ENCODE assay signal across 10 cellular contexts in genomic region chr6:139708342-139709199, GRCh38.
DNase-seq lines count a peak whose midpoint lies in the region; ATAC-seq and TF ChIP-seq lines count a peak whose summit lies in the region.
"Had no signal": no experiment of that assay in that cellular context is flagged by ENCODE, and none has a peak within 500 bp of the region (broad histone marks: within the 10 kb centered on the region; RNA-seq: fewer than 3 reads in every experiment).

No MANE protein-coding gene starts in this region.

- no peak overlapping the region for H3K4me3 Mint-ChIP-seq in activated T-cell treated with anti-CD3 and anti-CD28 coated beads, Interleukin-2, amount 50 U/mL, for 4 hours

- H3K4me3 ChIP-seq in brain microvascular endothelial cell (ENCODE audit: low read depth, low read length) (no peak overlapping the region), lower lobe of right lung (no peak overlapping the region)
- H3K4me3 ChIP-seq: BLaER1 had no signal

- H3K27ac ChIP-seq in brain microvascular endothelial cell (peak overlapping the region; percentile 70), lower lobe of right lung (peak overlapping the region; percentile 70)
- H3K27ac ChIP-seq: BLaER1 had no signal

- peaks cover 20% of the 10 kb centered on the region for H3K4me1 ChIP-seq in lower lobe of right lung
- H3K4me1 ChIP-seq: BLaER1 had no signal

- DNase-seq in 8988T (peak; percentile 28), HS-5 (ENCODE audit: low read depth) (peak; percentile 75), brain microvascular endothelial cell (peak; percentile 88), lower lobe of right lung (no peak), NCI-H1048 (lab: John Stamatoyannopoulos, UW) (no peak)
- no peak for DNase-seq in activated T-cell treated with anti-CD3 and anti-CD28 coated beads, Interleukin-2, amount 50 U/mL, for 4 hours
- DNase-seq: NCI-H1436 had no signal

- peaks cover 7% of the 10 kb centered on the region for H3K27me3 Mint-ChIP-seq in activated T-cell treated with anti-CD3 and anti-CD28 coated beads, Interleukin-2, amount 50 U/mL, for 4 hours (ENCODE audit: low read depth)

- H3K9me3 Mint-ChIP-seq in activated T-cell treated with anti-CD3 and anti-CD28 coated beads, Interleukin-2, amount 50 U/mL, for 4 hours, result no peaks in the 10 kb centered on the region

- H3K27me3 ChIP-seq in brain microvascular endothelial cell (replicated peaks) (no peaks in the 10 kb centered on the region), lower lobe of right lung (ENCODE audit: low read depth) (no peaks in the 10 kb centered on the region)
- H3K27me3 ChIP-seq: BLaER1 had no signal

- no peaks in the 10 kb centered on the region for H3K36me3 Mint-ChIP-seq in activated T-cell treated with anti-CD3 and anti-CD28 coated beads, Interleukin-2, amount 50 U/mL, for 4 hours (ENCODE audit: insufficient read depth)

- H3K36me3 ChIP-seq in brain microvascular endothelial cell (replicated peaks), result no peaks in the 10 kb centered on the region
- no peaks in the 10 kb centered on the region for H3K36me3 ChIP-seq in lower lobe of right lung
- H3K36me3 ChIP-seq: BLaER1 had no signal

- in situ Hi-C loops in brain microvascular endothelial cell (cut with HindIII; ENCODE audit: low pct_ligation_motif_present, low sequenced_read_pairs), result no loop called here

- TF ChIP-seq CTCF in brain microvascular endothelial cell (IDR thresholded peaks at IDR 0.05; ENCODE audit: low read depth, low read length, missing control alignments) (no peak), lower lobe of right lung (IDR thresholded peaks at IDR 0.05) (no peak)

- intact Hi-C loops in lower lobe of right lung (cut with DNase I), result no loop called here

- ATAC-seq in lower lobe of right lung, result peak; percentile 82 to 91
- ATAC-seq in activated T-cell treated with anti-CD3 and anti-CD28 coated beads, Interleukin-2, amount 50 U/mL, for 4 hours, result no peak
- ATAC-seq in HG03442 (IDR thresholded peaks at IDR 0.05; ENCODE audit: unreplicated experiment), result no peak
- no peak for ATAC-seq in GM19351 (IDR thresholded peaks at IDR 0.05; ENCODE audit: unreplicated experiment)

- H3K4me1 Mint-ChIP-seq in activated T-cell treated with anti-CD3 and anti-CD28 coated beads, Interleukin-2, amount 50 U/mL, for 4 hours (ENCODE audit: low read depth), result no peaks in the 10 kb centered on the region

- no peaks in the 10 kb centered on the region for H3K9me3 ChIP-seq in lower lobe of right lung

Comparison
In these comparisons a context has a peak if more than half of its experiments do, and no peak if none do; other contexts are left out.
1. DNase-seq: peak in 8988T (single experiment), HS-5 (single experiment) and brain microvascular endothelial cell (single experiment); none in lower lobe of right lung (single experiment), NCI-H1048 (single experiment) and activated T-cell treated with anti-CD3 and anti-CD28 coated beads, Interleukin-2, amount 50 U/mL, for 4 hours (single experiment).
2. ATAC-seq: peak in lower lobe of right lung (2 of 2); none in activated T-cell treated with anti-CD3 and anti-CD28 coated beads, Interleukin-2, amount 50 U/mL, for 4 hours (0 of 2), HG03442 (single experiment) and GM19351 (single experiment).